ENCODE assay signal across 1 cellular context in genomic region chr4:178275671-178276360, GRCh38.
TF ChIP-seq lines count a peak whose summit lies in the region.

No MANE protein-coding gene starts in this region.

TF ChIP-seq in SK-N-SH, 30 proteins besides CTCF, POLR2A, EP300 and RAD21 (continued from another document):
- TF ChIP-seq, protein P1, sequence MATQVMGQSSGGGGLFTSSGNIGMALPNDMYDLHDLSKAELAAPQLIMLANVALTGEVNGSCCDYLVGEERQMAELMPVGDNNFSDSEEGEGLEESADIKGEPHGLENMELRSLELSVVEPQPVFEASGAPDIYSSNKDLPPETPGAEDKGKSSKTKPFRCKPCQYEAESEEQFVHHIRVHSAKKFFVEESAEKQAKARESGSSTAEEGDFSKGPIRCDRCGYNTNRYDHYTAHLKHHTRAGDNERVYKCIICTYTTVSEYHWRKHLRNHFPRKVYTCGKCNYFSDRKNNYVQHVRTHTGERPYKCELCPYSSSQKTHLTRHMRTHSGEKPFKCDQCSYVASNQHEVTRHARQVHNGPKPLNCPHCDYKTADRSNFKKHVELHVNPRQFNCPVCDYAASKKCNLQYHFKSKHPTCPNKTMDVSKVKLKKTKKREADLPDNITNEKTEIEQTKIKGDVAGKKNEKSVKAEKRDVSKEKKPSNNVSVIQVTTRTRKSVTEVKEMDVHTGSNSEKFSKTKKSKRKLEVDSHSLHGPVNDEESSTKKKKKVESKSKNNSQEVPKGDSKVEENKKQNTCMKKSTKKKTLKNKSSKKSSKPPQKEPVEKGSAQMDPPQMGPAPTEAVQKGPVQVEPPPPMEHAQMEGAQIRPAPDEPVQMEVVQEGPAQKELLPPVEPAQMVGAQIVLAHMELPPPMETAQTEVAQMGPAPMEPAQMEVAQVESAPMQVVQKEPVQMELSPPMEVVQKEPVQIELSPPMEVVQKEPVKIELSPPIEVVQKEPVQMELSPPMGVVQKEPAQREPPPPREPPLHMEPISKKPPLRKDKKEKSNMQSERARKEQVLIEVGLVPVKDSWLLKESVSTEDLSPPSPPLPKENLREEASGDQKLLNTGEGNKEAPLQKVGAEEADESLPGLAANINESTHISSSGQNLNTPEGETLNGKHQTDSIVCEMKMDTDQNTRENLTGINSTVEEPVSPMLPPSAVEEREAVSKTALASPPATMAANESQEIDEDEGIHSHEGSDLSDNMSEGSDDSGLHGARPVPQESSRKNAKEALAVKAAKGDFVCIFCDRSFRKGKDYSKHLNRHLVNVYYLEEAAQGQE (IDR thresholded peaks at IDR 0.05; ENCODE audit: low read depth, low read length) = no peak
